ENCODE assay signal across 24 cellular contexts in the genomic region with DNA sequence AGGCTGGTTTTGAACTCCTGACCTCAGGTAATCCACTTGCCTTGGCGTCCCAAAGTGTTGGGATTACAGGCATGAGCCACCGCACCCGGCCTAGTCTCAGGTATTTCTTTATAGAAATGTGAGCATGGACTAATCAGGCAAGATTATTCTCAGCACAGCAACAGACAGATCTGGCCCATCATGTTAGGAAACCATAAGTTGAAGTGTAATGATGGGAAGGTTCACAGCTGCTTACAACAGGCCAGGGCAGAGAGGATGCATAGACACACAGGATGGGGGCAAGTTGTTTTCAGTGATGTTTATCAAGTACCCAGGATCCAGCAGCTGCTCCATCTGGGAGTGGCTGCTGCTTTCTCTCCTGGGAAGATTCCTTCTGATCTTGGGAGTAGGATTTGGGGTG. TPM values are rescaled to one million over a fixed set of nuclear protein-coding genes. Genes with fewer than 3 reads are reported as not detected.
DNase-seq lines count a peak whose midpoint lies in the region; ATAC-seq, FAIRE-seq and TF ChIP-seq lines count a peak whose summit lies in the region.
"Had no signal": no experiment of that assay in that cellular context is flagged by ENCODE, and none has a peak within 500 bp of the region (broad histone marks: within the 10 kb centered on the region; RNA-seq: fewer than 3 reads in every experiment).

No MANE protein-coding gene starts in this region.

- H3K9me3 ChIP-seq in WERI-Rb-1 (ENCODE audit: severe bottlenecking): peaks cover 14% of the 10 kb centered on the region
- no peaks in the 10 kb centered on the region for H3K9me3 ChIP-seq in endothelial cell of umbilical vein (replicated peaks; ENCODE audit: control insufficient read depth, insufficient read depth, low read length)
- H3K9me3 ChIP-seq: SK-N-SH had no signal

- H3K27me3 ChIP-seq in WERI-Rb-1 (ENCODE audit: insufficient read depth, low read depth, severe bottlenecking) (no peaks in the 10 kb centered on the region), endothelial cell of umbilical vein (ENCODE audit: control insufficient read depth in 2 of 2, insufficient read depth in 2 of 2, low read length in 2 of 2) (no peaks in the 10 kb centered on the region)

- H3K36me3 Mint-ChIP-seq in stimulated activated effector memory CD8-positive, alpha-beta T cell treated with anti-CD3 and anti-CD28 coated beads, Interleukin-12 subunit alpha, Interleukin-12 subunit beta, amount 100 ng/mL, for 72 hours: no peaks in the 10 kb centered on the region

- peaks cover 11% of the 10 kb centered on the region for H3K9me3 Mint-ChIP-seq in stimulated activated effector memory CD8-positive, alpha-beta T cell treated with anti-CD3 and anti-CD28 coated beads, Interleukin-12 subunit alpha, Interleukin-12 subunit beta, amount 100 ng/mL, for 72 hours

- no peaks in the 10 kb centered on the region for H3K4me1 Mint-ChIP-seq in stimulated activated effector memory CD8-positive, alpha-beta T cell treated with anti-CD3 and anti-CD28 coated beads, Interleukin-12 subunit alpha, Interleukin-12 subunit beta, amount 100 ng/mL, for 72 hours
- H3K4me1 Mint-ChIP-seq: CD4-positive, alpha-beta memory T cell had no signal

- H3K27ac Mint-ChIP-seq in stimulated activated effector memory CD8-positive, alpha-beta T cell treated with anti-CD3 and anti-CD28 coated beads, Interleukin-12 subunit alpha, Interleukin-12 subunit beta, amount 100 ng/mL, for 72 hours: peak overlapping the region; percentile 58
- H3K27ac Mint-ChIP-seq: CD4-positive, alpha-beta memory T cell had no signal

- peak overlapping the region; percentile 49 for H2AFZ ChIP-seq in endothelial cell of umbilical vein (ENCODE audit: low read depth, low read length)

- peaks cover 19% of the 10 kb centered on the region for H3K4me1 ChIP-seq in endothelial cell of umbilical vein (ENCODE audit: control insufficient read depth, extremely low read depth, insufficient read depth, low read length)

- H3K36me3 ChIP-seq in WERI-Rb-1: no peaks in the 10 kb centered on the region
- H3K36me3 ChIP-seq in endothelial cell of umbilical vein (ENCODE audit: control insufficient read depth in 2 of 2, extremely low read depth in 1 of 2, insufficient read depth in 2 of 2, low read length in 2 of 2): no peaks in the 10 kb centered on the region

- peak overlapping the region; percentile 64 for H3K27ac ChIP-seq in WERI-Rb-1
- H3K27ac ChIP-seq in endothelial cell of umbilical vein (ENCODE audit: insufficient read depth, low read depth, low read length): peak overlapping the region; percentile 70

- POLR2A ChIA-PET in endothelial cell of umbilical vein (lab: Charles Lee): interaction anchor here (1.0 kb wide), 1 partner anchor 9 kb away, joined by 3 read pairs; no protein-coding TSS in a partner anchor

- no TSS peak for BruUV-seq in endothelial cell of umbilical vein (replicated peaks; lab: Mats Ljungman, UMichigan)

- no peak for ATAC-seq in stimulated activated effector memory CD8-positive, alpha-beta T cell treated with anti-CD3 and anti-CD28 coated beads, Interleukin-12 subunit alpha, Interleukin-12 subunit beta, amount 100 ng/mL, for 72 hours

- CTCF ChIA-PET in endothelial cell of umbilical vein (lab: Charles Lee): interaction anchor here (4.8 kb wide), 1 partner anchor 9 kb away, joined by 45 read pairs; no protein-coding TSS in a partner anchor

- no peak for TF ChIP-seq POLR2A in endothelial cell of umbilical vein (IDR thresholded peaks at IDR 0.05; ENCODE audit: low read depth, low read length)

- no peaks in the 10 kb centered on the region for H3K9me1 ChIP-seq in endothelial cell of umbilical vein (replicated peaks; ENCODE audit: control insufficient read depth, extremely low read depth, insufficient read depth, low read length)

- no peaks in the 10 kb centered on the region for H4K20me1 ChIP-seq in endothelial cell of umbilical vein (replicated peaks; ENCODE audit: control insufficient read depth, extremely low read depth, insufficient read depth, low read length)

- TF ChIP-seq CTCF in WERI-Rb-1 (IDR thresholded peaks at IDR 0.05; ENCODE audit: low read depth, low read length) (no peak), endothelial cell of umbilical vein (IDR thresholded peaks at IDR 0.05; ENCODE audit: extremely low read depth in 1 of 2, insufficient read depth in 1 of 2, low read depth in 1 of 2, low read length in 2 of 2) (no peak)

- intact Hi-C loops in endothelial cell of umbilical vein (cut with micrococcal nuclease): no loop called here

- H3K4me2 ChIP-seq in endothelial cell of umbilical vein (ENCODE audit: insufficient read depth, low read length): peak overlapping the region; percentile 9
- H3K4me2 ChIP-seq: SK-N-SH had no signal

- H3K4me3 ChIP-seq in WERI-Rb-1 (ENCODE audit: low read depth, low read length) (no peak overlapping the region), endothelial cell of umbilical vein (replicated peaks in 1 of 3; ENCODE audit: insufficient read depth in 1 of 3, low read depth in 1 of 3, low read length in 3 of 3) (no peak overlapping the region)

- no peak overlapping the region for H3K4me3 Mint-ChIP-seq in stimulated activated effector memory CD8-positive, alpha-beta T cell treated with anti-CD3 and anti-CD28 coated beads, Interleukin-12 subunit alpha, Interleukin-12 subunit beta, amount 100 ng/mL, for 72 hours
- H3K4me3 Mint-ChIP-seq: CD4-positive, alpha-beta memory T cell had no signal

- peak; percentile 4 for FAIRE-seq in endothelial cell of umbilical vein (lab: Jason Lieb, UNC)
- FAIRE-seq: GM19239, H54 had no signal

- peak overlapping the region; percentile 4 for H3K9ac ChIP-seq in endothelial cell of umbilical vein (replicated peaks; ENCODE audit: extremely low read depth, insufficient read depth, low read length)
- H3K9ac ChIP-seq: SK-N-SH had no signal

- dilution Hi-C loops in endothelial cell of umbilical vein (cut with MboI; ENCODE audit: extremely low pct_ligation_motif_present, low sequenced_read_pairs): no loop called here

- no peaks in the 10 kb centered on the region for H3K79me2 ChIP-seq in endothelial cell of umbilical vein (ENCODE audit: control insufficient read depth, insufficient read depth, low read length)

- DNase-seq in NCI-H82 (lab: John Stamatoyannopoulos, UW) (peak; percentile 31), NCI-H82 treated with DMSO at 0.1 percent for 48 hours (lab: John Stamatoyannopoulos, UW; ENCODE audit: unreplicated experiment) (no peak), WERI-Rb-1 (peak; percentile 43), endothelial cell of umbilical vein (ENCODE audit: low read depth, low spot score) (peak; percentile 6), cerebellar nuclear complex (lab: John Stamatoyannopoulos, UW) (no peak), NCI-H146 treated with DMSO at 0.1 percent for 48 hours (lab: John Stamatoyannopoulos, UW; ENCODE audit: unreplicated experiment) (no peak)
- no peak for DNase-seq in stimulated activated effector memory CD8-positive, alpha-beta T cell treated with anti-CD3 and anti-CD28 coated beads, Interleukin-12 subunit alpha, Interleukin-12 subunit beta, amount 100 ng/mL, for 72 hours (ENCODE audit: low spot score in 2 of 2)
- DNase-seq: C1 segment of cervical spinal cord; CD4-positive, alpha-beta memory T cell; COR-L47; Karpas-422; NCI-H1092; NCI-H1417 treated with DMSO at 0.1 percent for 48 hours; NCI-H187; NCI-H2081 treated with DMSO at 0.1 percent for 48 hours; NCI-H446 treated with DMSO at 0.1 percent for 48 hours; NCI-H526; NK-92 treated with Interleukin-12 subunit alpha and Interleukin-12 subunit beta, amount 100 ng/mL, for 24 hours; SK-N-SH; SW 1271 had no signal

TF ChIP-seq in endothelial cell of umbilical vein, 7 proteins besides CTCF, POLR2A, EP300 and RAD21:
- TF ChIP-seq EZH2 (IDR thresholded peaks at IDR 0.05; ENCODE audit: borderline replicate concordance, low read depth, low read length, severe bottlenecking): no peak
- TF ChIP-seq MYC (IDR thresholded peaks at IDR 0.05; ENCODE audit: low read depth, low read length): no peak
- TF ChIP-seq, protein P1, sequence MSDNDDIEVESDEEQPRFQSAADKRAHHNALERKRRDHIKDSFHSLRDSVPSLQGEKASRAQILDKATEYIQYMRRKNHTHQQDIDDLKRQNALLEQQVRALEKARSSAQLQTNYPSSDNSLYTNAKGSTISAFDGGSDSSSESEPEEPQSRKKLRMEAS (IDR thresholded peaks at IDR 0.05; ENCODE audit: insufficient read depth, insufficient read length): no peak
- no peak for TF ChIP-seq FOS (IDR thresholded peaks at IDR 0.05; ENCODE audit: borderline replicate concordance, insufficient read depth, low read length)
- no peak for TF ChIP-seq GATA2 (IDR thresholded peaks at IDR 0.05; ENCODE audit: insufficient read depth, insufficient read length, low read depth, low read length)
- no peak for TF ChIP-seq JUN (IDR thresholded peaks at IDR 0.05; ENCODE audit: borderline replicate concordance, insufficient read depth, insufficient read length, low read depth)
- no peak for TF ChIP-seq POLR2AphosphoS5 (IDR thresholded peaks at IDR 0.05; ENCODE audit: insufficient read depth, low read depth, low read length)

RNA-seq across cellular contexts. Expression of a gene that starts 16.6 kb away (rescaled TPM):
- not detected in 2 replicates for total RNA-seq in endothelial cell of umbilical vein
- polyA plus RNA-seq in endothelial cell of umbilical vein: 0.01 TPM in 1 of 2 replicates, not detected in the other
- not detected in 2 replicates for polyA plus RNA-seq in endothelial cell of umbilical vein (2011; cell fraction: cytosol; rRNA removed)
- not detected in 2 replicates for polyA plus RNA-seq in endothelial cell of umbilical vein (2011; cell fraction: nucleus; rRNA removed)
- polyA plus RNA-seq in endothelial cell of umbilical vein (2012): not detected in 2 replicates
- not detected in 2 replicates for polyA minus RNA-seq in endothelial cell of umbilical vein
- not detected for polyA minus RNA-seq in endothelial cell of umbilical vein (2011; cell fraction: cytosol; rRNA and poly(A)+ RNA removed)
- polyA minus RNA-seq in endothelial cell of umbilical vein (2011; cell fraction: nucleus; rRNA and poly(A)+ RNA removed): not detected in 2 replicates
- total RNA-seq: HT-29, PC-3 had no signal
- polyA plus RNA-seq: SK-N-SH had no signal

Comparison
In these comparisons a context has a peak if more than half of its experiments do, and no peak if none do; other contexts are left out.
1. DNase-seq: peak in NCI-H82 (single experiment), WERI-Rb-1 (single experiment) and endothelial cell of umbilical vein (single experiment); none in NCI-H82 treated with DMSO at 0.1 percent for 48 hours (single experiment), stimulated activated effector memory CD8-positive, alpha-beta T cell treated with anti-CD3 and anti-CD28 coated beads, Interleukin-12 subunit alpha, Interleukin-12 subunit beta, amount 100 ng/mL, for 72 hours (0 of 2), cerebellar nuclear complex (0 of 2) and NCI-H146 treated with DMSO at 0.1 percent for 48 hours (single experiment).